Comparison of ENCODE assay signal across 17 cellular contexts in genomic region chr5:180909782-180910181, GRCh38. TPM values are rescaled to one million over a fixed set of nuclear protein-coding genes. Genes with fewer than 3 reads are reported as not detected.
DNase-seq lines count a peak whose midpoint lies in the region; ATAC-seq, FAIRE-seq and TF ChIP-seq lines count a peak whose summit lies in the region.
"Had no signal": no experiment of that assay in that cellular context is flagged by ENCODE, and none has a peak within 500 bp of the region (broad histone marks: within the 10 kb centered on the region; RNA-seq: fewer than 3 reads in every experiment).

No MANE protein-coding gene starts in this region.

- H3K27ac ChIP-seq in right lobe of liver (peak overlapping the region; percentile 36 to 43 (median 38)), HepG2 (ENCODE audit: extremely low read length, insufficient read depth, low read length) (no peak overlapping the region), K562 (ENCODE audit: extremely low read depth, low read depth, low read length) (peak overlapping the region; percentile 23; the same call in 1 of the 3 replicates), muscle layer of duodenum (ENCODE audit: low read length) (peak overlapping the region; percentile 45), hepatocyte (no peak overlapping the region), brain microvascular endothelial cell (no peak overlapping the region)
- H3K27ac ChIP-seq: PC-9, SJSA1 had no signal

- FAIRE-seq in HepG2 (lab: Jason Lieb, UNC), result no peak
- FAIRE-seq in K562 (lab: Jason Lieb, UNC), result no peak
- FAIRE-seq: H54 had no signal

- POLR2A ChIA-PET in HepG2 (lab: Yijun Ruan, JAX), result no interaction called here
- POLR2A ChIA-PET in K562 (lab: Yijun Ruan, JAX), result interaction anchor here (1.1 kb wide), 1 partner anchor 33 kb away, joined by 3 read pairs; no protein-coding TSS in a partner anchor

- 57% methylated on average over 5 of the region's 5 CpGs for WGBS in right lobe of liver (ENCODE audit: insufficient coverage, low coverage, low lambda C conversion rate, missing lambda C conversion rate)
- 35% methylated on average over 5 of the region's 5 CpGs for whole genome bisulfite sequencing in HepG2 (ENCODE audit: low lambda C conversion rate)
- 21% methylated on average over 5 of the region's 5 CpGs for WGBS in K562 (ENCODE audit: insufficient coverage, low coverage, missing lambda C conversion rate)
- 68% methylated on average over 5 of the region's 5 CpGs for WGBS in hepatocyte (ENCODE audit: low lambda C conversion rate, missing lambda C conversion rate)

- no peak overlapping the region for H2AFZ ChIP-seq in HepG2 (ENCODE audit: low read length)
- H2AFZ ChIP-seq in K562 (ENCODE audit: low read depth, low read length), result no peak overlapping the region
- no peak overlapping the region for H2AFZ ChIP-seq in hepatocyte
- H2AFZ ChIP-seq: PC-9 had no signal

- H3K4me2 ChIP-seq in HepG2 (ENCODE audit: low read depth, low read length) (no peak overlapping the region), K562 (ENCODE audit: insufficient read depth, low read length) (no peak overlapping the region), hepatocyte (no peak overlapping the region)
- H3K4me2 ChIP-seq: PC-9 had no signal

- DNase-seq in right lobe of liver (no peak), HepG2 (ENCODE audit: low spot score) (no peak), K562 (ENCODE audit: extremely low read depth in 1 of 4, low spot score in 3 of 4) (peak in 1 of 4 experiments; percentile 3), hepatocyte (ENCODE audit: low spot score) (no peak), brain microvascular endothelial cell (no peak)
- DNase-seq: Caco-2, DMS153, KG1, NCI-H1436, NCI-H2029, NCI-H2171, NCI-H446, PC-9 had no signal

- no peak for ATAC-seq in right lobe of liver
- no peak for ATAC-seq in HepG2
- ATAC-seq in K562, result no peak
- no peak for ATAC-seq in HG03571 (IDR thresholded peaks at IDR 0.05; ENCODE audit: unreplicated experiment)

- in situ Hi-C loops in HepG2 (cut with HindIII; ENCODE audit: extremely low pct_ligation_motif_present, low pct_unique_long_range_greater_than_20kb) (no loop called here), K562 (cut with MboI) (no loop called here), brain microvascular endothelial cell (cut with HindIII; ENCODE audit: low pct_ligation_motif_present, low sequenced_read_pairs) (no loop called here)

- no peaks in the 10 kb centered on the region for H3K9me1 ChIP-seq in K562 (ENCODE audit: control insufficient read depth, insufficient read depth, low read length)

- no peaks in the 10 kb centered on the region for H3K9me2 ChIP-seq in hepatocyte (replicated peaks; ENCODE audit: insufficient read depth)

- no peak for TF ChIP-seq RAD21 in HepG2 (CRISPR knock-in tag; IDR thresholded peaks at IDR 0.05)
- no peak for TF ChIP-seq RAD21 in K562 (CRISPR knock-in tag; conservative IDR thresholded peaks at IDR 0.05 in 1 of 2, IDR thresholded peaks at IDR 0.05 in 1 of 2)

- no peak overlapping the region for H3K4me3 ChIP-seq in right lobe of liver
- no peak overlapping the region for H3K4me3 ChIP-seq in HepG2 (replicated peaks in 1 of 3; ENCODE audit: insufficient read depth in 1 of 3, low read depth in 2 of 3, low read length in 3 of 3)
- H3K4me3 ChIP-seq in K562, result no peak overlapping the region
- no peak overlapping the region for H3K4me3 ChIP-seq in muscle layer of duodenum (ENCODE audit: low read depth in 1 of 2, low read length in 2 of 2)
- no peak overlapping the region for H3K4me3 ChIP-seq in hepatocyte
- H3K4me3 ChIP-seq in brain microvascular endothelial cell (ENCODE audit: low read depth, low read length), result no peak overlapping the region
- H3K4me3 ChIP-seq: PC-9, SJSA1 had no signal

- H3K9ac ChIP-seq in HepG2 (ENCODE audit: insufficient read depth, low read depth, low read length) (no peak overlapping the region), K562 (ENCODE audit: insufficient read depth in 1 of 2, low read depth in 2 of 2, low read length in 2 of 2) (no peak overlapping the region)

- H3K36me3 ChIP-seq in right lobe of liver, result no peaks in the 10 kb centered on the region
- H3K36me3 ChIP-seq in HepG2 (replicated peaks in 1 of 2; ENCODE audit: control insufficient read depth in 1 of 2, insufficient read depth in 2 of 2, low read length in 2 of 2), result no peaks in the 10 kb centered on the region
- H3K36me3 ChIP-seq in K562 (ENCODE audit: control insufficient read depth, insufficient read depth, low read length), result no peaks in the 10 kb centered on the region
- H3K36me3 ChIP-seq in muscle layer of duodenum (ENCODE audit: control insufficient read depth in 1 of 2, insufficient read depth in 2 of 2, low read length in 2 of 2), result no peaks in the 10 kb centered on the region
- no peaks in the 10 kb centered on the region for H3K36me3 ChIP-seq in hepatocyte (replicated peaks; ENCODE audit: insufficient read depth, low read depth)
- no peaks in the 10 kb centered on the region for H3K36me3 ChIP-seq in brain microvascular endothelial cell (replicated peaks)
- H3K36me3 ChIP-seq: SJSA1 had no signal

- H3K27me3 ChIP-seq in right lobe of liver (no peaks in the 10 kb centered on the region), HepG2 (ENCODE audit: control insufficient read depth in 1 of 2, insufficient read depth in 2 of 2, low read length in 2 of 2) (peaks cover 0 to 3% of the 10 kb centered on the region in 2 experiments; a peak in 3 of 5 replicates), K562 (ENCODE audit: control insufficient read depth in 2 of 2, insufficient read depth in 2 of 2, low read length in 2 of 2) (no peaks in the 10 kb centered on the region), muscle layer of duodenum (ENCODE audit: low read depth, low read length) (no peaks in the 10 kb centered on the region), hepatocyte (no peaks in the 10 kb centered on the region), brain microvascular endothelial cell (replicated peaks) (no peaks in the 10 kb centered on the region)
- H3K27me3 ChIP-seq: SJSA1 had no signal

- H3K9me3 ChIP-seq in right lobe of liver (no peaks in the 10 kb centered on the region), HepG2 (ENCODE audit: low read length) (no peaks in the 10 kb centered on the region), K562 (replicated peaks; ENCODE audit: control insufficient read depth, insufficient read depth, low read depth, low read length) (peaks cover 3% of the 10 kb centered on the region), muscle layer of duodenum (ENCODE audit: control insufficient read depth in 1 of 2, low read length in 2 of 2) (no peaks in the 10 kb centered on the region), hepatocyte (ENCODE audit: low read depth) (no peaks in the 10 kb centered on the region)
- H3K9me3 ChIP-seq: Caco-2 had no signal

- no peaks in the 10 kb centered on the region for H4K20me1 ChIP-seq in HepG2 (ENCODE audit: insufficient read depth, low read length)
- no peaks in the 10 kb centered on the region for H4K20me1 ChIP-seq in K562 (replicated peaks; ENCODE audit: control insufficient read depth, insufficient read depth, low read length)
- no peaks in the 10 kb centered on the region for H4K20me1 ChIP-seq in hepatocyte (ENCODE audit: insufficient read depth, poor library complexity, severe bottlenecking)

- no peak for TF ChIP-seq CTCF in right lobe of liver (IDR thresholded peaks at IDR 0.05)
- no peak for TF ChIP-seq CTCF in HepG2 (CRISPR knock-in tag; IDR thresholded peaks at IDR 0.05)
- no peak for TF ChIP-seq CTCF in K562 (IDR thresholded peaks at IDR 0.05 in 2 of 3, conservative IDR thresholded peaks at IDR 0.05 in 1 of 3; ENCODE audit: insufficient read depth in 2 of 3, low read depth in 1 of 3, low read length in 3 of 3)
- TF ChIP-seq CTCF in hepatocyte (IDR thresholded peaks at IDR 0.05; ENCODE audit: poor library complexity), result no peak
- TF ChIP-seq CTCF in brain microvascular endothelial cell (IDR thresholded peaks at IDR 0.05; ENCODE audit: low read depth, low read length, missing control alignments), result no peak

- no peaks in the 10 kb centered on the region for H3K4me1 ChIP-seq in right lobe of liver
- no peaks in the 10 kb centered on the region for H3K4me1 ChIP-seq in HepG2 (ENCODE audit: insufficient read depth, low read length)
- peaks cover 0 to 9% of the 10 kb centered on the region in 2 experiments; a peak in 4 of 5 replicates for H3K4me1 ChIP-seq in K562 (replicated peaks in 1 of 2; ENCODE audit: control insufficient read depth in 2 of 2, insufficient read depth in 2 of 2, low read length in 2 of 2)
- H3K4me1 ChIP-seq in muscle layer of duodenum (ENCODE audit: control insufficient read depth in 1 of 2, insufficient read depth in 2 of 2, low read length in 2 of 2), result no peaks in the 10 kb centered on the region
- no peaks in the 10 kb centered on the region for H3K4me1 ChIP-seq in hepatocyte (ENCODE audit: insufficient read depth)
- H3K4me1 ChIP-seq: Caco-2, SJSA1 had no signal

- BruUV-seq in HepG2 (replicated peaks; lab: Mats Ljungman, UMichigan) (no TSS peak), K562 (replicated peaks; lab: Mats Ljungman, UMichigan) (no TSS peak)

- TF ChIP-seq POLR2A in right lobe of liver (IDR thresholded peaks at IDR 0.05) (no peak), HepG2 (IDR thresholded peaks at IDR 0.05; ENCODE audit: insufficient read depth in 1 of 2, low read depth in 2 of 2, low read length in 2 of 2) (no peak), K562 (conservative IDR thresholded peaks at IDR 0.05) (no peak)

- intact Hi-C loops in right lobe of liver (cut with DNase I) (no loop called here), HepG2 (cut with micrococcal nuclease; ENCODE audit: unreplicated experiment) (no loop called here), K562 (cut with micrococcal nuclease) (no loop called here)

- CTCF ChIA-PET in HepG2 (lab: Yijun Ruan, JAX; ENCODE audit: low intra/inter-chr PET ratio, low total read pairs) (no interaction called here), K562 (lab: Yijun Ruan, JAX; ENCODE audit: low intra/inter-chr PET ratio) (no interaction called here)

- no peaks in the 10 kb centered on the region for H3K79me2 ChIP-seq in HepG2 (ENCODE audit: insufficient read depth, low read length)
- H3K79me2 ChIP-seq in K562 (ENCODE audit: control insufficient read depth, insufficient read depth, low read length), result no peaks in the 10 kb centered on the region
- H3K79me2 ChIP-seq in hepatocyte, result no peaks in the 10 kb centered on the region

- no peak for TF ChIP-seq EP300 in HepG2 (IDR thresholded peaks at IDR 0.05; ENCODE audit: low read depth in 2 of 2, low read length in 2 of 2)
- TF ChIP-seq EP300 in HepG2 (CRISPR knock-in tag; IDR thresholded peaks at IDR 0.05; ENCODE audit: borderline replicate concordance), result no peak
- no peak for TF ChIP-seq EP300 in K562 (IDR thresholded peaks at IDR 0.05; ENCODE audit: low read length)

RNA-seq across cellular contexts. Expression of gene BTNL8, which starts 10.8 kb away (rescaled TPM):
- under 1 TPM; 0.18 to 0.93 (median 0.32) TPM for total RNA-seq in right lobe of liver
- total RNA-seq in HepG2 (2016; rRNA removed; fragmentation: Illumina TruSeq; extraction: Trizol), result not detected in 2 replicates
- total RNA-seq in HepG2 (2016; cell fraction: cytosol; rRNA removed; fragmentation: Illumina TruSeq; extraction: Trizol; ENCODE audit: low read depth), result not detected in 2 replicates
- total RNA-seq in HepG2 (2016; cell fraction: insoluble cytoplasmic fraction; rRNA removed; fragmentation: Illumina TruSeq; extraction: Trizol), result not detected in 2 replicates
- total RNA-seq in HepG2 (2016; cell fraction: membrane; rRNA removed; fragmentation: Illumina TruSeq; extraction: Trizol), result not detected in 2 replicates
- total RNA-seq in HepG2 (2016; cell fraction: nucleus; rRNA removed; fragmentation: Illumina TruSeq; extraction: Trizol), result not detected in 2 replicates
- not detected in 2 replicates for polyA plus RNA-seq in HepG2 (2011; rRNA removed)
- polyA plus RNA-seq in HepG2 (2011; cell fraction: cytosol; rRNA removed), result not detected in 2 replicates
- polyA plus RNA-seq in HepG2 (2011; cell fraction: nucleus; rRNA removed), result not detected in 2 replicates
- polyA plus RNA-seq in HepG2 (2012), result not detected in 2 replicates
- not detected in 2 replicates for polyA plus RNA-seq in HepG2 (2016; cell fraction: cytosol; fragmentation: Illumina TruSeq; extraction: Trizol; ENCODE audit: low read depth)
- polyA plus RNA-seq in HepG2 (2016; cell fraction: insoluble cytoplasmic fraction; fragmentation: Illumina TruSeq; extraction: Trizol; ENCODE audit: low read depth), result not detected in 2 replicates
- polyA plus RNA-seq in HepG2 (2016; cell fraction: membrane; fragmentation: Illumina TruSeq; extraction: Trizol; ENCODE audit: low read depth), result not detected in 2 replicates
- not detected in 2 replicates for polyA plus RNA-seq in HepG2 (2016; cell fraction: nucleus; fragmentation: Illumina TruSeq; extraction: Trizol; ENCODE audit: insufficient read depth, low read depth)
- not detected in 2 replicates for polyA minus RNA-seq in HepG2 (2011; rRNA and poly(A)+ RNA removed; ENCODE audit: low replicate concordance)
- polyA minus RNA-seq in HepG2 (2011; cell fraction: cytosol; rRNA and poly(A)+ RNA removed), result not detected in 2 replicates
- polyA minus RNA-seq in HepG2 (2011; cell fraction: nucleus; rRNA and poly(A)+ RNA removed), result not detected in 2 replicates
- total RNA-seq in K562 (2011; cell fraction: chromatin; rRNA removed; ENCODE audit: low replicate concordance), result 0.16 TPM in 1 of 2 replicates, not detected in the other
- total RNA-seq in K562 (2011; cell fraction: nucleolus; rRNA removed), result not detected in 2 replicates
- total RNA-seq in K562 (2011; cell fraction: nucleoplasm; rRNA removed), result not detected in 2 replicates
- 0.18 TPM in 1 of 2 replicates, not detected in the other for total RNA-seq in K562 (2014; rRNA removed)
- total RNA-seq in K562 (2014; rRNA removed; fragmentation: Illumina TruSeq; extraction: Trizol), result 0.07 TPM in 1 of 2 replicates, not detected in the other
- total RNA-seq in K562 (2015; rRNA removed; fragmentation: Illumina TruSeq; extraction: Trizol), result 0.15 TPM in 1 of 2 replicates, not detected in the other
- 0.13 TPM in 1 of 2 replicates, not detected in the other for total RNA-seq in K562 (2021)
- polyA plus RNA-seq in K562 (2011; rRNA removed), result not detected in 2 replicates
- polyA plus RNA-seq in K562 (2011; cell fraction: cytosol; rRNA removed), result not detected in 2 replicates
- polyA plus RNA-seq in K562 (2011; cell fraction: nucleus; rRNA removed), result 0.13 TPM in 1 of 2 replicates, not detected in the other
- 0.15 and 0.27 TPM in 2 replicates for polyA plus RNA-seq in K562 (2012)
- 0.04 TPM in 1 of 2 replicates, not detected in the other for polyA plus RNA-seq in K562 (2014; fragmentation: Illumina TruSeq; extraction: Trizol)
- polyA plus RNA-seq in K562 (2014; fragmentation: Nextera tagmentation; extraction: Ambion mirVana), result not detected
- polyA plus RNA-seq in K562 (2014; rRNA removed), result 0.22 TPM in 1 of 2 replicates, not detected in the other
- polyA minus RNA-seq in K562 (2011; rRNA and poly(A)+ RNA removed), result not detected in 2 replicates
- polyA minus RNA-seq in K562 (2011; cell fraction: cytosol; rRNA and poly(A)+ RNA removed), result not detected in 2 replicates
- polyA minus RNA-seq in K562 (2011; cell fraction: nucleus; rRNA and poly(A)+ RNA removed), result not detected in 2 replicates
- 19.1 and 22.0 TPM in 2 replicates for total RNA-seq in hepatocyte
- 9.8 and 12.5 TPM in 2 replicates for polyA plus RNA-seq in hepatocyte
- total RNA-seq: PC-9, SJSA1 had no signal

RNA-seq across cellular contexts. Expression of gene ZFP62, which starts 48.7 kb away (rescaled TPM):
- 1 to 10 TPM; 3.6 to 9.0 (median 6.0) TPM for total RNA-seq in right lobe of liver
- total RNA-seq in HepG2 (2016; rRNA removed; fragmentation: Illumina TruSeq; extraction: Trizol), result 18.9 and 19.4 TPM in 2 replicates
- 5.7 and 6.2 TPM in 2 replicates for total RNA-seq in HepG2 (2016; cell fraction: cytosol; rRNA removed; fragmentation: Illumina TruSeq; extraction: Trizol; ENCODE audit: low read depth)
- 20.1 and 22.7 TPM in 2 replicates for total RNA-seq in HepG2 (2016; cell fraction: insoluble cytoplasmic fraction; rRNA removed; fragmentation: Illumina TruSeq; extraction: Trizol)
- 10.4 and 12.0 TPM in 2 replicates for total RNA-seq in HepG2 (2016; cell fraction: membrane; rRNA removed; fragmentation: Illumina TruSeq; extraction: Trizol)
- total RNA-seq in HepG2 (2016; cell fraction: nucleus; rRNA removed; fragmentation: Illumina TruSeq; extraction: Trizol), result 19.0 and 23.1 TPM in 2 replicates
- polyA plus RNA-seq in HepG2 (2011; rRNA removed), result 8.2 and 8.4 TPM in 2 replicates
- polyA plus RNA-seq in HepG2 (2011; cell fraction: cytosol; rRNA removed), result 2.3 and 4.2 TPM in 2 replicates
- polyA plus RNA-seq in HepG2 (2011; cell fraction: nucleus; rRNA removed), result 10.7 and 13.1 TPM in 2 replicates
- 12.0 and 13.8 TPM in 2 replicates for polyA plus RNA-seq in HepG2 (2012)
- 4.5 and 6.5 TPM in 2 replicates for polyA plus RNA-seq in HepG2 (2016; cell fraction: cytosol; fragmentation: Illumina TruSeq; extraction: Trizol; ENCODE audit: low read depth)
- 12.0 and 13.7 TPM in 2 replicates for polyA plus RNA-seq in HepG2 (2016; cell fraction: insoluble cytoplasmic fraction; fragmentation: Illumina TruSeq; extraction: Trizol; ENCODE audit: low read depth)
- 7.0 and 7.5 TPM in 2 replicates for polyA plus RNA-seq in HepG2 (2016; cell fraction: membrane; fragmentation: Illumina TruSeq; extraction: Trizol; ENCODE audit: low read depth)
- 22.7 and 27.8 TPM in 2 replicates for polyA plus RNA-seq in HepG2 (2016; cell fraction: nucleus; fragmentation: Illumina TruSeq; extraction: Trizol; ENCODE audit: insufficient read depth, low read depth)
- polyA minus RNA-seq in HepG2 (2011; rRNA and poly(A)+ RNA removed; ENCODE audit: low replicate concordance), result 0.80 and 9.4 TPM in 2 replicates
- polyA minus RNA-seq in HepG2 (2011; cell fraction: cytosol; rRNA and poly(A)+ RNA removed), result 7.9 and 8.4 TPM in 2 replicates
- 19.1 and 29.2 TPM in 2 replicates for polyA minus RNA-seq in HepG2 (2011; cell fraction: nucleus; rRNA and poly(A)+ RNA removed)
- 20.6 and 74.4 TPM in 2 replicates for total RNA-seq in K562 (2011; cell fraction: chromatin; rRNA removed; ENCODE audit: low replicate concordance)
- total RNA-seq in K562 (2011; cell fraction: nucleolus; rRNA removed), result 10.7 and 15.1 TPM in 2 replicates
- 20.2 and 22.8 TPM in 2 replicates for total RNA-seq in K562 (2011; cell fraction: nucleoplasm; rRNA removed)
- total RNA-seq in K562 (2014; rRNA removed), result 18.9 and 22.2 TPM in 2 replicates
- total RNA-seq in K562 (2014; rRNA removed; fragmentation: Illumina TruSeq; extraction: Trizol), result 32.8 and 33.9 TPM in 2 replicates
- total RNA-seq in K562 (2015; rRNA removed; fragmentation: Illumina TruSeq; extraction: Trizol), result 25.8 and 28.8 TPM in 2 replicates
- 22.9 and 24.0 TPM in 2 replicates for total RNA-seq in K562 (2021)
- polyA plus RNA-seq in K562 (2011; rRNA removed), result 37.5 and 38.6 TPM in 2 replicates
- polyA plus RNA-seq in K562 (2011; cell fraction: cytosol; rRNA removed), result 4.0 and 9.8 TPM in 2 replicates
- polyA plus RNA-seq in K562 (2011; cell fraction: nucleus; rRNA removed), result 41.6 and 58.9 TPM in 2 replicates
- 22.2 and 23.9 TPM in 2 replicates for polyA plus RNA-seq in K562 (2012)
- polyA plus RNA-seq in K562 (2014; fragmentation: Illumina TruSeq; extraction: Trizol), result 21.6 and 25.0 TPM in 2 replicates
- polyA plus RNA-seq in K562 (2014; fragmentation: Nextera tagmentation; extraction: Ambion mirVana), result 10 to 100 TPM; 12.2 to 18.1 TPM
- 19.2 and 32.9 TPM in 2 replicates for polyA plus RNA-seq in K562 (2014; rRNA removed)
- 45.8 and 63.5 TPM in 2 replicates for polyA minus RNA-seq in K562 (2011; rRNA and poly(A)+ RNA removed)
- polyA minus RNA-seq in K562 (2011; cell fraction: cytosol; rRNA and poly(A)+ RNA removed), result 13.9 and 14.1 TPM in 2 replicates
- 17.5 and 36.4 TPM in 2 replicates for polyA minus RNA-seq in K562 (2011; cell fraction: nucleus; rRNA and poly(A)+ RNA removed)
- 30.0 and 31.7 TPM in 2 replicates for total RNA-seq in hepatocyte
- polyA plus RNA-seq in hepatocyte, result 13.5 and 18.0 TPM in 2 replicates

Comparison
In these comparisons a context has a peak if more than half of its experiments do, and no peak if none do; other contexts are left out.
1. H3K27ac ChIP-seq: peak in right lobe of liver (3 of 3), K562 (single experiment) and muscle layer of duodenum (single experiment); none in HepG2 (single experiment), hepatocyte (single experiment) and brain microvascular endothelial cell (single experiment).
2. RNA of gene BTNL8, which starts 10.8 kb away (total RNA-seq): 19.1 to 22.0 TPM in hepatocyte; 0.18 to 0.93 TPM in right lobe of liver, 0.07 to 0.18 TPM in K562 and not detected in HepG2; every median in the first group is over 10 times any median in the second.